ENCODE assay signal across 9 cellular contexts in genomic region chr14:67137744-67138371, GRCh38. TPM values are rescaled to one million over a fixed set of nuclear protein-coding genes. Genes with fewer than 3 reads are reported as not detected.
DNase-seq lines count a peak whose midpoint lies in the region; ATAC-seq and TF ChIP-seq lines count a peak whose summit lies in the region.
"Had no signal": no experiment of that assay in that cellular context is flagged by ENCODE, and none has a peak within 500 bp of the region (broad histone marks: within the 10 kb centered on the region; RNA-seq: fewer than 3 reads in every experiment).

No MANE protein-coding gene starts in this region.

- no peaks in the 10 kb centered on the region for H3K9me3 Mint-ChIP-seq in immature natural killer cell

- no peaks in the 10 kb centered on the region for H3K36me3 Mint-ChIP-seq in immature natural killer cell

- H3K9me3 ChIP-seq in right atrium auricular region, result no peaks in the 10 kb centered on the region
- H3K9me3 ChIP-seq in upper lobe of right lung, result no peaks in the 10 kb centered on the region

- H3K27ac Mint-ChIP-seq in immature natural killer cell, result no peak overlapping the region

- no peak overlapping the region for H3K4me3 Mint-ChIP-seq in immature natural killer cell

- TF ChIP-seq CTCF in right atrium auricular region (IDR thresholded peaks at IDR 0.05) (peak; percentile 17 to 43), fibroblast of pulmonary artery (IDR thresholded peaks at IDR 0.05; ENCODE audit: low read length, missing control alignments) (peak; percentile 59), upper lobe of right lung (IDR thresholded peaks at IDR 0.05) (peak; percentile 40)

- no peaks in the 10 kb centered on the region for H3K4me1 Mint-ChIP-seq in immature natural killer cell

- H3K27me3 ChIP-seq in right atrium auricular region, result no peaks in the 10 kb centered on the region
- H3K27me3 ChIP-seq in upper lobe of right lung, result no peaks in the 10 kb centered on the region

- H3K4me3 ChIP-seq in right atrium auricular region (no peak overlapping the region), fibroblast of pulmonary artery (replicated peaks; ENCODE audit: low read depth, low read length) (no peak overlapping the region), upper lobe of right lung (no peak overlapping the region)

- H3K27ac ChIP-seq in right atrium auricular region (no peak overlapping the region), upper lobe of right lung (no peak overlapping the region)

- H3K4me1 ChIP-seq in right atrium auricular region, result no peaks in the 10 kb centered on the region
- H3K4me1 ChIP-seq in upper lobe of right lung, result no peaks in the 10 kb centered on the region

- H3K36me3 ChIP-seq in right atrium auricular region (no peaks in the 10 kb centered on the region), upper lobe of right lung (no peaks in the 10 kb centered on the region)

- ATAC-seq in Right ventricle myocardium superior (ENCODE audit: poor library complexity), result no peak
- no peak for ATAC-seq in upper lobe of right lung
- no peak for ATAC-seq in GM19395 (IDR thresholded peaks at IDR 0.05; ENCODE audit: unreplicated experiment)
- ATAC-seq in HG03108 (IDR thresholded peaks at IDR 0.05; ENCODE audit: unreplicated experiment), result no peak

- DNase-seq in right atrium auricular region (ENCODE audit: low spot score) (no peak), Right ventricle myocardium superior (no peak), OCI-M1 (lab: John Stamatoyannopoulos, UW) (peak; percentile 37), fibroblast of pulmonary artery (ENCODE audit: low read depth) (peak; percentile 35), upper lobe of right lung (no peak), immature natural killer cell (no peak)
- DNase-seq: activated CD4-positive, alpha-beta T cell treated with anti-CD3 and anti-CD28 coated beads, Interleukin-2, amount 50 U/mL, for 1 hour had no signal

- H3K27me3 Mint-ChIP-seq in immature natural killer cell (ENCODE audit: low read depth in 3 of 3), result no peaks in the 10 kb centered on the region

- intact Hi-C loops in Right ventricle myocardium superior (cut with DNase I) (no loop called here), upper lobe of right lung (cut with DNase I) (no loop called here)

RNA-seq across cellular contexts. Expression of gene GARIN2, which starts 51.4 kb away (rescaled TPM):
- not detected for total RNA-seq in right atrium auricular region
- 0.11 TPM for total RNA-seq in Right ventricle myocardium superior
- 0.29 TPM for total RNA-seq in upper lobe of right lung
- not detected for polyA plus RNA-seq in immature natural killer cell

Comparison
In these comparisons a context has a peak if more than half of its experiments do, and no peak if none do; other contexts are left out.
1. DNase-seq: peak in OCI-M1 (single experiment) and fibroblast of pulmonary artery (single experiment); none in right atrium auricular region (single experiment), Right ventricle myocardium superior (single experiment), upper lobe of right lung (single experiment) and immature natural killer cell (0 of 3).
2. Peak in every context shown above with its lines, with median percentiles within 50 percentile points of each other: CTCF ChIP-seq.